In genomic region chr11:35847473-35847872, GRCh38 we compare ENCODE assay signal across 20 cellular contexts.
DNase-seq lines count a peak whose midpoint lies in the region; ATAC-seq, FAIRE-seq and TF ChIP-seq lines count a peak whose summit lies in the region.
"Had no signal": no experiment of that assay in that cellular context is flagged by ENCODE, and none has a peak within 500 bp of the region (broad histone marks: within the 10 kb centered on the region; RNA-seq: fewer than 3 reads in every experiment).

No MANE protein-coding gene starts in this region.

- TF ChIP-seq RAD21 in H1 (IDR thresholded peaks at IDR 0.05 in 1 of 2, conservative IDR thresholded peaks at IDR 0.05 in 1 of 2; ENCODE audit: low read depth in 2 of 2, low read length in 2 of 2) (no peak), SK-N-SH (IDR thresholded peaks at IDR 0.05; ENCODE audit: low read length) (no peak)

- no peaks in the 10 kb centered on the region for H3K23me2 ChIP-seq in H9 (ENCODE audit: insufficient read length, low read depth, low read length, poor library complexity, severe bottlenecking)
- H3K23me2 ChIP-seq in H1 (ENCODE audit: low read depth, low read length), result no peaks in the 10 kb centered on the region

- no peaks in the 10 kb centered on the region for H3K79me1 ChIP-seq in H9 (ENCODE audit: insufficient read depth, low read depth, low read length, poor library complexity, severe bottlenecking)
- H3K79me1 ChIP-seq in H1 (ENCODE audit: low read depth, low read length), result no peaks in the 10 kb centered on the region

- no peak overlapping the region for H4K91ac ChIP-seq in H9 (ENCODE audit: insufficient read length, low read depth, low read length)
- H4K91ac ChIP-seq in H1 (replicated peaks; ENCODE audit: insufficient read length, low read length), result no peak overlapping the region

- H3K4me2 ChIP-seq in H9 (ENCODE audit: insufficient read depth, insufficient read length, low read length) (no peak overlapping the region), H1 (ENCODE audit: insufficient read depth in 1 of 2, low read depth in 2 of 2, low read length in 2 of 2) (no peak overlapping the region), SK-N-SH (no peak overlapping the region)
- H3K4me2 ChIP-seq: BLaER1 treated with 17β-estradiol and CSF1 and Interleukin-3, amounts not matched to agents 10 nM and 100 nM had no signal

- H2BK12ac ChIP-seq in H9 (ENCODE audit: insufficient read length, low read depth, low read length), result no peak overlapping the region
- no peak overlapping the region; the same call in 1 of the 2 replicates for H2BK12ac ChIP-seq in H1 (ENCODE audit: low read depth, low read length)

- no peak overlapping the region for H2AFZ ChIP-seq in H9 (ENCODE audit: low read length)
- H2AFZ ChIP-seq in H1 (ENCODE audit: low read length), result no peak overlapping the region
- H2AFZ ChIP-seq in SK-N-SH (ENCODE audit: low read depth), result no peak overlapping the region
- H2AFZ ChIP-seq: GM23248 had no signal

- H4K8ac ChIP-seq in H9 (replicated peaks; ENCODE audit: insufficient read length, low read depth, low read length), result no peak overlapping the region
- H4K8ac ChIP-seq in H1 (ENCODE audit: extremely low read depth, insufficient read depth, low read length), result peak overlapping the region; percentile 31; the same call in 1 of the 2 replicates

- H3K9ac ChIP-seq in H9 (ENCODE audit: extremely low read depth, insufficient read length, low read length) (no peak overlapping the region), H1 (replicated peaks in 1 of 4; ENCODE audit: extremely low read depth in 1 of 4, low read depth in 3 of 4, low read length in 3 of 4) (no peak overlapping the region), SK-N-SH (no peak overlapping the region)
- H3K9ac ChIP-seq: BLaER1 treated with 17β-estradiol and CSF1 and Interleukin-3, amounts not matched to agents 10 nM and 100 nM; GM23248 had no signal

- H2BK120ac ChIP-seq in H9 (ENCODE audit: low read depth, low read length, poor library complexity, severe bottlenecking) (no peak overlapping the region), H1 (replicated peaks; ENCODE audit: low read depth, low read length) (no peak overlapping the region)

- H2BK20ac ChIP-seq in H9 (ENCODE audit: low read depth, low read length, poor library complexity, severe bottlenecking) (no peak overlapping the region), H1 (ENCODE audit: low read length) (no peak overlapping the region)

- H3K9me3 ChIP-seq in H9 (ENCODE audit: control insufficient read depth, low read depth, low read length) (no peaks in the 10 kb centered on the region), H1 (ENCODE audit: insufficient read depth in 2 of 2, low read depth in 1 of 2, low read length in 1 of 2) (no peaks in the 10 kb centered on the region), esophagus squamous epithelium (no peaks in the 10 kb centered on the region), heart left ventricle (no peaks in the 10 kb centered on the region), SK-N-SH (no peaks in the 10 kb centered on the region)
- H3K9me3 ChIP-seq: BLaER1 treated with 17β-estradiol and CSF1 and Interleukin-3, amounts not matched to agents 10 nM and 100 nM had no signal

- H3K14ac ChIP-seq in H9 (ENCODE audit: insufficient read depth, low read length), result no peak overlapping the region
- peak overlapping the region; percentile 58 for H3K14ac ChIP-seq in H1 (ENCODE audit: insufficient read length)

- H2BK15ac ChIP-seq in H9 (ENCODE audit: low read depth, low read length) (no peak overlapping the region), H1 (ENCODE audit: low read length) (no peak overlapping the region; the same call in 1 of the 2 replicates)

- H3K27ac ChIP-seq in H9 (ENCODE audit: insufficient read length, low read depth, low read length) (no peak overlapping the region), H1 (ENCODE audit: low read depth, low read length) (no peak overlapping the region), esophagus squamous epithelium (no peak overlapping the region), heart left ventricle (no peak overlapping the region), SK-N-SH (ENCODE audit: low read depth in 2 of 2, low read length in 1 of 2) (no peak overlapping the region)
- H3K27ac ChIP-seq: BLaER1 treated with 17β-estradiol and CSF1 and Interleukin-3, amounts not matched to agents 10 nM and 100 nM; GM23248 had no signal

- no peaks in the 10 kb centered on the region for H3K36me3 Mint-ChIP-seq in H9 (ENCODE audit: insufficient read depth in 1 of 3, low read depth in 3 of 3)
- H3K36me3 Mint-ChIP-seq in stimulated activated effector memory CD8-positive, alpha-beta T cell treated with anti-CD3 and anti-CD28 coated beads, Interleukin-12 subunit alpha, Interleukin-12 subunit beta, amount 100 ng/mL, for 72 hours, result no peaks in the 10 kb centered on the region
- H3K36me3 Mint-ChIP-seq: CD8-positive, alpha-beta T cell had no signal

- H3K4ac ChIP-seq in H9 (ENCODE audit: low read depth, low read length) (no peak overlapping the region), H1 (replicated peaks; ENCODE audit: insufficient read length, low read depth, low read length) (no peak overlapping the region)

- no peak overlapping the region for H3T11ph ChIP-seq in H9 (ENCODE audit: low read length)

- H3K79me2 ChIP-seq in H9 (ENCODE audit: insufficient read depth, low read length) (no peaks in the 10 kb centered on the region), H1 (ENCODE audit: control insufficient read depth in 1 of 2, insufficient read depth in 2 of 2, low read length in 2 of 2) (no peaks in the 10 kb centered on the region), SK-N-SH (ENCODE audit: insufficient read depth) (no peaks in the 10 kb centered on the region)

- H3K27me3 ChIP-seq in H9 (ENCODE audit: insufficient read depth, low read length), result no peaks in the 10 kb centered on the region
- H3K27me3 ChIP-seq in bronchial epithelial cell (ENCODE audit: control insufficient read depth, insufficient read depth, low read length), result no peaks in the 10 kb centered on the region
- H3K27me3 ChIP-seq in H1 (replicated peaks in 1 of 4; ENCODE audit: control insufficient read depth in 3 of 4, extremely low read depth in 1 of 4, insufficient read depth in 3 of 4, low read length in 3 of 4), result no peaks in the 10 kb centered on the region
- H3K27me3 ChIP-seq in esophagus squamous epithelium, result peaks cover 0 to 15% (median 0%) of the 10 kb centered on the region in 4 donors
- peaks cover 0 to 3% (median 0%) of the 10 kb centered on the region in 9 donors for H3K27me3 ChIP-seq in heart left ventricle
- H3K27me3 ChIP-seq in SK-N-SH (ENCODE audit: insufficient read depth), result no peaks in the 10 kb centered on the region
- H3K27me3 ChIP-seq: BLaER1 treated with 17β-estradiol and CSF1 and Interleukin-3, amounts not matched to agents 10 nM and 100 nM had no signal

- no peaks in the 10 kb centered on the region for H3K4me1 ChIP-seq in H9 (ENCODE audit: insufficient read depth, low read length)
- H3K4me1 ChIP-seq in H1 (replicated peaks in 1 of 4; ENCODE audit: control insufficient read depth in 3 of 4, insufficient read depth in 4 of 4, low read length in 3 of 4), result no peaks in the 10 kb centered on the region
- H3K4me1 ChIP-seq in esophagus squamous epithelium, result no peaks in the 10 kb centered on the region
- peaks cover 0 to 12% (median 0%) of the 10 kb centered on the region in 12 donors for H3K4me1 ChIP-seq in heart left ventricle
- peaks cover 0 to 2% of the 10 kb centered on the region in 2 experiments; a peak in 1 of 4 replicates for H3K4me1 ChIP-seq in SK-N-SH (ENCODE audit: control insufficient read depth in 1 of 2, insufficient read depth in 2 of 2, low read depth in 1 of 2, low read length in 1 of 2)

- POLR2A ChIA-PET in H1 (lab: Charles Lee; ENCODE audit: partially characterized antibody) (no interaction called here), SK-N-SH (lab: Yijun Ruan, JAX) (no interaction called here)

- H3K36me3 ChIP-seq in bronchial epithelial cell (ENCODE audit: control insufficient read depth, insufficient read depth, low read length) (no peaks in the 10 kb centered on the region), H1 (ENCODE audit: control insufficient read depth in 2 of 4, insufficient read depth in 4 of 4, low read length in 3 of 4) (no peaks in the 10 kb centered on the region), esophagus squamous epithelium (no peaks in the 10 kb centered on the region), heart left ventricle (no peaks in the 10 kb centered on the region), SK-N-SH (replicated peaks in 1 of 2; ENCODE audit: control insufficient read depth in 1 of 2, insufficient read depth in 2 of 2, low read length in 1 of 2) (no peaks in the 10 kb centered on the region)
- H3K36me3 ChIP-seq: BLaER1 treated with 17β-estradiol and CSF1 and Interleukin-3, amounts not matched to agents 10 nM and 100 nM had no signal

- ATAC-seq in stimulated activated effector memory CD8-positive, alpha-beta T cell treated with anti-CD3 and anti-CD28 coated beads, Interleukin-12 subunit alpha, Interleukin-12 subunit beta, amount 100 ng/mL, for 72 hours, result peak; percentile 31
- no peak for ATAC-seq in heart left ventricle
- ATAC-seq: CD8-positive, alpha-beta T cell; GM12878; HCT116 had no signal

- H3K18ac ChIP-seq in H9 (ENCODE audit: insufficient read length, low read depth, low read length) (no peak overlapping the region), H1 (ENCODE audit: extremely low read depth, low read length) (no peak overlapping the region)

- no peak overlapping the region for H3K23ac ChIP-seq in H9 (ENCODE audit: insufficient read length, low read depth, low read length)
- no peak overlapping the region for H3K23ac ChIP-seq in H1 (ENCODE audit: insufficient read length)

- no peak overlapping the region for H3K4me3 Mint-ChIP-seq in H9
- H3K4me3 Mint-ChIP-seq in stimulated activated effector memory CD8-positive, alpha-beta T cell treated with anti-CD3 and anti-CD28 coated beads, Interleukin-12 subunit alpha, Interleukin-12 subunit beta, amount 100 ng/mL, for 72 hours, result no peak overlapping the region
- H3K4me3 Mint-ChIP-seq: B cell; CD8-positive, alpha-beta T cell; HFFc6 had no signal

- H3K4me3 ChIP-seq in bronchial epithelial cell (ENCODE audit: low read depth, low read length), result no peak overlapping the region
- no peak overlapping the region for H3K4me3 ChIP-seq in H1 (ENCODE audit: extremely low read depth in 1 of 4, insufficient read depth in 2 of 4, low read depth in 3 of 4, low read length in 4 of 4)
- H3K4me3 ChIP-seq in esophagus squamous epithelium, result no peak overlapping the region
- H3K4me3 ChIP-seq in heart left ventricle, result no peak overlapping the region
- H3K4me3 ChIP-seq in SK-N-SH (ENCODE audit: low read depth in 2 of 2, low read length in 1 of 2), result no peak overlapping the region
- H3K4me3 ChIP-seq: BLaER1 treated with 17β-estradiol and CSF1 and Interleukin-3, amounts not matched to agents 10 nM and 100 nM; GM12878; GM23248 had no signal

- no peak overlapping the region for H2AK5ac ChIP-seq in H9 (ENCODE audit: insufficient read length, low read length)
- 0 out of 2 replicates have a peak overlapping the region, but pooled peaks have one; percentile 58 for H2AK5ac ChIP-seq in H1 (ENCODE audit: low read depth, low read length)

- H3K56ac ChIP-seq in H9 (ENCODE audit: insufficient read length, low read depth, low read length) (no peak overlapping the region), H1 (replicated peaks; ENCODE audit: insufficient read length, low read depth, low read length) (no peak overlapping the region)

- intact Hi-C loops in esophagus squamous epithelium (cut with DNase I), result no loop called here
- intact Hi-C loops in heart left ventricle (cut with DNase I), result no loop called here

- peak overlapping the region; percentile 93 for H4K5ac ChIP-seq in H9 (ENCODE audit: insufficient read length, low read depth, low read length)
- H4K5ac ChIP-seq in H1 (ENCODE audit: insufficient read length, low read depth, low read length), result no peak overlapping the region

- no peak for DNase-seq in H9
- no peak for DNase-seq in bronchial epithelial cell (ENCODE audit: low read depth)
- no peak for DNase-seq in H1 (ENCODE audit: low read depth in 1 of 2, low spot score in 2 of 2)
- no peak for DNase-seq in stimulated activated effector memory CD8-positive, alpha-beta T cell treated with anti-CD3 and anti-CD28 coated beads, Interleukin-12 subunit alpha, Interleukin-12 subunit beta, amount 100 ng/mL, for 72 hours (ENCODE audit: low spot score in 2 of 2)
- no peak for DNase-seq in esophagus squamous epithelium (lab: John Stamatoyannopoulos, UW)
- no peak for DNase-seq in heart left ventricle
- no peak for DNase-seq in SK-N-SH
- no peak for DNase-seq in NCI-H2107 treated with DMSO at 0.1 percent for 48 hours (lab: John Stamatoyannopoulos, UW; ENCODE audit: unreplicated experiment)
- DNase-seq: Calu3; CD8-positive, alpha-beta T cell; DMS79 treated with DMSO at 0.1 percent for 48 hours; GM23248; HFFc6; IMR-90 had no signal

- peaks cover 8% of the 10 kb centered on the region for H3K27me3 Mint-ChIP-seq in H9 (ENCODE audit: low read depth)

- TF ChIP-seq CTCF in H9 (conservative IDR thresholded peaks at IDR 0.05) (no peak), bronchial epithelial cell (IDR thresholded peaks at IDR 0.05; ENCODE audit: insufficient read depth, low read length, severe bottlenecking) (no peak), H1 (IDR thresholded peaks at IDR 0.05; ENCODE audit: control extremely low read depth in 1 of 3, insufficient read depth in 1 of 3, low read depth in 1 of 3, low read length in 3 of 3) (no peak), esophagus squamous epithelium (IDR thresholded peaks at IDR 0.05) (no peak), heart left ventricle (IDR thresholded peaks at IDR 0.05) (no peak), SK-N-SH (IDR thresholded peaks at IDR 0.05) (no peak)

- no peaks in the 10 kb centered on the region for H4K20me1 ChIP-seq in H9 (ENCODE audit: control insufficient read depth, insufficient read depth, insufficient read length)
- H4K20me1 ChIP-seq in H1 (replicated peaks in 1 of 2; ENCODE audit: control insufficient read depth in 1 of 2, insufficient read depth in 2 of 2, low read length in 2 of 2), result no peaks in the 10 kb centered on the region
- no peaks in the 10 kb centered on the region for H4K20me1 ChIP-seq in SK-N-SH (ENCODE audit: insufficient read depth)
- H4K20me1 ChIP-seq: BLaER1 treated with 17β-estradiol and CSF1 and Interleukin-3, amounts not matched to agents 10 nM and 100 nM had no signal

- H2BK5ac ChIP-seq in H9 (ENCODE audit: insufficient read length, low read length) (no peak overlapping the region), H1 (ENCODE audit: low read depth, low read length) (peak overlapping the region; percentile 22; the same call in 1 of the 2 replicates)

- H3F3A ChIP-seq in SK-N-SH (replicated peaks; ENCODE audit: insufficient read depth), result no peaks in the 10 kb centered on the region

- peak; percentile 76 for FAIRE-seq in bronchial epithelial cell (lab: Jason Lieb, UNC)
- FAIRE-seq in H1 (lab: Jason Lieb, UNC), result no peak
- FAIRE-seq: GM12878, H54, HTR-8/SVneo had no signal

- WGBS in H9 (ENCODE audit: extremely low coverage, insufficient read length, low lambda C conversion rate), result no CpG with 5 or more reads among the region's 2 CpGs
- WGBS in H1 (ENCODE audit: extremely low coverage in 1 of 2, insufficient coverage in 1 of 2, insufficient read length in 1 of 2, insufficient replicate concordance in 2 of 2, low coverage in 1 of 2, low lambda C conversion rate in 2 of 2, missing lambda C conversion rate in 1 of 2), 2 experiments, result 81% methylated on average over 2 of the region's 2 CpGs; no CpG with 5 or more reads in 1 of the 2 experiments
- 100% methylated on average over 2 of the region's 2 CpGs; no CpG with 5 or more reads in 1 of the 2 donors for WGBS in esophagus squamous epithelium, 2 donors
- 56 to 75% (median 71%) methylated on average over 2 of the region's 2 CpGs for WGBS in heart left ventricle, 4 donors
- WGBS in SK-N-SH (ENCODE audit: low lambda C conversion rate), result 80% methylated on average over 2 of the region's 2 CpGs

- CTCF ChIA-PET in H1 (lab: Charles Lee; ENCODE audit: partially characterized antibody) (interaction anchor here (1.1 to 2.8 kb wide), 3 partner anchors 25 to 284 kb away, joined by 3 to 14 read pairs (median 4); no protein-coding TSS in a partner anchor), SK-N-SH (lab: Yijun Ruan, JAX) (interaction anchor here (1.4 to 4.4 kb wide), 2 partner anchors 12 to 26 kb away, joined by 4 to 19 read pairs; no protein-coding TSS in a partner anchor)

- no peaks in the 10 kb centered on the region for H3K9me3 Mint-ChIP-seq in H9
- no peaks in the 10 kb centered on the region for H3K9me3 Mint-ChIP-seq in stimulated activated effector memory CD8-positive, alpha-beta T cell treated with anti-CD3 and anti-CD28 coated beads, Interleukin-12 subunit alpha, Interleukin-12 subunit beta, amount 100 ng/mL, for 72 hours
- H3K9me3 Mint-ChIP-seq: CD8-positive, alpha-beta T cell; HFFc6 had no signal

- no peak overlapping the region for H3K27ac Mint-ChIP-seq in H9
- H3K27ac Mint-ChIP-seq in stimulated activated effector memory CD8-positive, alpha-beta T cell treated with anti-CD3 and anti-CD28 coated beads, Interleukin-12 subunit alpha, Interleukin-12 subunit beta, amount 100 ng/mL, for 72 hours, result no peak overlapping the region
- H3K27ac Mint-ChIP-seq: B cell; CD8-positive, alpha-beta T cell; HFFc6 had no signal

- TF ChIP-seq EP300 in H1 (IDR thresholded peaks at IDR 0.05; ENCODE audit: borderline replicate concordance in 1 of 2, low read depth in 2 of 2, low read length in 2 of 2), result no peak
- TF ChIP-seq EP300 in SK-N-SH (IDR thresholded peaks at IDR 0.05; ENCODE audit: borderline replicate concordance in 1 of 2, low read depth in 1 of 2, low read length in 1 of 2), result no peak

- H3K9me2 ChIP-seq in SK-N-SH, result no peaks in the 10 kb centered on the region

- TF ChIP-seq POLR2A in H1 (IDR thresholded peaks at IDR 0.05; ENCODE audit: control extremely low read depth in 1 of 2, low read depth in 2 of 2, low read length in 2 of 2), result no peak
- no peak for TF ChIP-seq POLR2A in esophagus squamous epithelium (IDR thresholded peaks at IDR 0.05)
- no peak for TF ChIP-seq POLR2A in heart left ventricle (IDR thresholded peaks at IDR 0.05)

- H3K4me1 Mint-ChIP-seq in H9, result peaks cover 4 to 7% of the 10 kb centered on the region in 2 experiments
- no peaks in the 10 kb centered on the region for H3K4me1 Mint-ChIP-seq in stimulated activated effector memory CD8-positive, alpha-beta T cell treated with anti-CD3 and anti-CD28 coated beads, Interleukin-12 subunit alpha, Interleukin-12 subunit beta, amount 100 ng/mL, for 72 hours
- H3K4me1 Mint-ChIP-seq: B cell had no signal
